Comparison of ENCODE assay signal across 9 cellular contexts in genomic region chr1:117572546-117572945, GRCh38. TPM values are rescaled to one million over a fixed set of nuclear protein-coding genes. Genes with fewer than 3 reads are reported as not detected.
DNase-seq lines count a peak whose midpoint lies in the region; ATAC-seq and TF ChIP-seq lines count a peak whose summit lies in the region.
"Had no signal": no experiment of that assay in that cellular context is flagged by ENCODE, and none has a peak within 500 bp of the region (broad histone marks: within the 10 kb centered on the region; RNA-seq: fewer than 3 reads in every experiment).

No MANE protein-coding gene starts in this region.

- H3K9me2 ChIP-seq in SK-N-SH: no peaks in the 10 kb centered on the region

- no peak overlapping the region for H4K91ac ChIP-seq in neuronal stem cell (ENCODE audit: low read depth, low read length, poor library complexity)

- H3K9me3 ChIP-seq in neuronal stem cell (replicated peaks in 1 of 2; ENCODE audit: control insufficient read depth in 2 of 2, insufficient read depth in 1 of 2, low read depth in 1 of 2, low read length in 2 of 2) (no peaks in the 10 kb centered on the region), SK-N-SH (no peaks in the 10 kb centered on the region)

- peaks cover 0 to 6% of the 10 kb centered on the region in 2 donors for H3K4me1 ChIP-seq in neuronal stem cell (ENCODE audit: control insufficient read depth in 2 of 2, insufficient read depth in 1 of 2, low read depth in 1 of 2, low read length in 2 of 2)
- peaks cover 0 to 10% of the 10 kb centered on the region in 2 experiments; a peak in 2 of 4 replicates for H3K4me1 ChIP-seq in SK-N-SH (ENCODE audit: control insufficient read depth in 1 of 2, insufficient read depth in 2 of 2, low read depth in 1 of 2, low read length in 1 of 2)

- no peak overlapping the region for H3K4me3 Mint-ChIP-seq in Calu3 (ENCODE audit: low read depth, unreplicated experiment)

- no peak for ATAC-seq in GM19463 (IDR thresholded peaks at IDR 0.05; ENCODE audit: unreplicated experiment)
- ATAC-seq: HCT116 had no signal

- TF ChIP-seq CTCF in SK-N-SH (IDR thresholded peaks at IDR 0.05): no peak
- TF ChIP-seq CTCF in Calu3 (IDR thresholded peaks at IDR 0.05; ENCODE audit: unreplicated experiment): no peak

- no peak overlapping the region for H2BK5ac ChIP-seq in neuronal stem cell (ENCODE audit: low read length)

- WGBS in neuronal stem cell (ENCODE audit: extremely low coverage in 2 of 2, insufficient read length in 2 of 2, insufficient replicate concordance in 1 of 2), 2 donors: no CpG with 5 or more reads among the region's 4 CpGs
- WGBS in SK-N-SH (ENCODE audit: low lambda C conversion rate): 63% methylated on average over 3 of the region's 4 CpGs

- no peaks in the 10 kb centered on the region for H4K20me1 ChIP-seq in SK-N-SH (ENCODE audit: insufficient read depth)

- H4K8ac ChIP-seq in neuronal stem cell (ENCODE audit: low read depth, low read length): no peak overlapping the region

- no peaks in the 10 kb centered on the region for H3K79me2 ChIP-seq in SK-N-SH (ENCODE audit: insufficient read depth)

- no peak overlapping the region for H3K27ac Mint-ChIP-seq in Calu3 (ENCODE audit: unreplicated experiment)

- BruUV-seq in Calu3 (replicated peaks; lab: Mats Ljungman, UMichigan): no TSS peak

- H3K9ac ChIP-seq in neuronal stem cell (ENCODE audit: low read depth, low read length, poor library complexity) (no peak overlapping the region), SK-N-SH (no peak overlapping the region)

- H3K23ac ChIP-seq in neuronal stem cell (ENCODE audit: low read depth, low read length, poor library complexity): no peak overlapping the region

- no peaks in the 10 kb centered on the region for H3K27me3 Mint-ChIP-seq in Calu3 (ENCODE audit: unreplicated experiment)

- H2AFZ ChIP-seq in neuronal stem cell (ENCODE audit: low read length): no peak overlapping the region
- no peak overlapping the region for H2AFZ ChIP-seq in SK-N-SH (ENCODE audit: low read depth)

- no peak overlapping the region for H3K27ac ChIP-seq in neuronal stem cell (replicated peaks; ENCODE audit: low read length)
- no peak overlapping the region for H3K27ac ChIP-seq in SK-N-SH (ENCODE audit: low read depth in 2 of 2, low read length in 1 of 2)

- no peaks in the 10 kb centered on the region for H3K79me1 ChIP-seq in neuronal stem cell (ENCODE audit: low read depth, low read length)

- H2AK5ac ChIP-seq in neuronal stem cell (ENCODE audit: low read depth, low read length): peak overlapping the region; percentile 70

- H2BK12ac ChIP-seq in neuronal stem cell (ENCODE audit: low read length): no peak overlapping the region

- CTCF ChIA-PET in SK-N-SH (lab: Yijun Ruan, JAX): interaction anchor here (1.1 to 1.2 kb wide), 2 partner anchors 8 to 38 kb away, joined by 3 to 4 read pairs; no protein-coding TSS in a partner anchor
- CTCF ChIA-PET in Calu3 (lab: Charles Lee): no interaction called here

- no peaks in the 10 kb centered on the region for H3K27me3 ChIP-seq in neuronal stem cell (ENCODE audit: control insufficient read depth in 3 of 3, insufficient read depth in 3 of 3, low read depth in 1 of 3, low read length in 3 of 3)
- no peaks in the 10 kb centered on the region; the same call in 1 of the 2 replicates for H3K27me3 ChIP-seq in SK-N-SH (ENCODE audit: insufficient read depth)

- no peak overlapping the region for H3K4me3 ChIP-seq in neuronal stem cell (ENCODE audit: low read length in 2 of 2)
- no peak overlapping the region for H3K4me3 ChIP-seq in SK-N-SH (ENCODE audit: low read depth in 2 of 2, low read length in 1 of 2)

- H3K14ac ChIP-seq in neuronal stem cell (ENCODE audit: low read length): no peak overlapping the region

- no peaks in the 10 kb centered on the region for H3K9me3 Mint-ChIP-seq in Calu3 (ENCODE audit: low read depth, unreplicated experiment)

- peak overlapping the region; percentile 44 for H3K18ac ChIP-seq in neuronal stem cell (ENCODE audit: low read length)

- TF ChIP-seq RAD21 in SK-N-SH (IDR thresholded peaks at IDR 0.05; ENCODE audit: low read length): no peak

- peak overlapping the region; percentile 72 for H2BK120ac ChIP-seq in neuronal stem cell (ENCODE audit: low read depth, low read length)

- intact Hi-C loops in Calu3 (cut with micrococcal nuclease; ENCODE audit: unreplicated experiment): no loop called here

- no peaks in the 10 kb centered on the region for H3F3A ChIP-seq in SK-N-SH (replicated peaks; ENCODE audit: insufficient read depth)

- H3K4me2 ChIP-seq in neuronal stem cell (ENCODE audit: insufficient read depth, low read length, poor library complexity, severe bottlenecking) (no peak overlapping the region), SK-N-SH (no peak overlapping the region)

- no peak overlapping the region for H2BK15ac ChIP-seq in neuronal stem cell (ENCODE audit: low read length)

- H3K4me1 Mint-ChIP-seq in Calu3 (ENCODE audit: low read depth, unreplicated experiment): peaks cover 7% of the 10 kb centered on the region

- H3K36me3 Mint-ChIP-seq in Calu3 (ENCODE audit: insufficient read depth, unreplicated experiment): no peaks in the 10 kb centered on the region

- DNase-seq in GM19240 (ENCODE audit: insufficient read length, low spot score) (peak; percentile 38), MV-4-11 (lab: John Stamatoyannopoulos, UW) (peak; percentile 81), neuronal stem cell (ENCODE audit: low spot score) (no peak), SK-N-SH (no peak), NCI-H2196 treated with DMSO at 0.1 percent for 48 hours (lab: John Stamatoyannopoulos, UW; ENCODE audit: unreplicated experiment) (no peak), Calu3 (no peak)
- peak; percentile 48 for DNase-seq in activated CD8-positive, alpha-beta memory T cell treated with anti-CD3 and anti-CD28 coated beads, Interleukin-2, amount 50 U/mL, for 48 hours

- H3K4ac ChIP-seq in neuronal stem cell (ENCODE audit: low read length): no peak overlapping the region

- TF ChIP-seq EP300 in SK-N-SH (IDR thresholded peaks at IDR 0.05; ENCODE audit: borderline replicate concordance in 1 of 2, low read depth in 1 of 2, low read length in 1 of 2): no peak

- POLR2A ChIA-PET in SK-N-SH (lab: Yijun Ruan, JAX): no interaction called here

- H3K36me3 ChIP-seq in neuronal stem cell (replicated peaks in 1 of 2; ENCODE audit: control insufficient read depth in 2 of 2, insufficient read depth in 2 of 2, low read length in 2 of 2) (no peaks in the 10 kb centered on the region), SK-N-SH (replicated peaks in 1 of 2; ENCODE audit: control insufficient read depth in 1 of 2, insufficient read depth in 2 of 2, low read length in 1 of 2) (no peaks in the 10 kb centered on the region)

TF ChIP-seq in SK-N-SH, 30 proteins besides CTCF, POLR2A, EP300 and RAD21 (continues in another document):
- TF ChIP-seq REST (IDR thresholded peaks at IDR 0.05; ENCODE audit: low read depth, low read length) (no peak), TCF12 (IDR thresholded peaks at IDR 0.05) (no peak), SIN3A (IDR thresholded peaks at IDR 0.05; ENCODE audit: borderline replicate concordance, low read depth, low read length) (no peak), RFX5 (IDR thresholded peaks at IDR 0.05; ENCODE audit: low read length) (no peak), TEAD4 (IDR thresholded peaks at IDR 0.05; ENCODE audit: borderline replicate concordance, insufficient read depth) (no peak), TAF1 (IDR thresholded peaks at IDR 0.05; ENCODE audit: borderline replicate concordance, low read depth, low read length) (no peak), SMC3 (IDR thresholded peaks at IDR 0.05; ENCODE audit: low read depth, low read length) (no peak), ELF1 (IDR thresholded peaks at IDR 0.05) (no peak), NRF1 (IDR thresholded peaks at IDR 0.05; ENCODE audit: low read depth, low read length) (no peak)

RNA-seq across cellular contexts. Expression of gene TENT5C, which starts 33.3 kb away (rescaled TPM):
- 0.24 TPM for polyA plus RNA-seq in neuronal stem cell (2013, experiment 1 of 2)
- 0.22 TPM for polyA plus RNA-seq in neuronal stem cell (2013, experiment 2 of 2)
- polyA plus RNA-seq in SK-N-SH (2012; rRNA removed): 0.90 and 1.2 TPM in 2 replicates
- polyA plus RNA-seq in SK-N-SH (2012; cell fraction: cytosol; rRNA removed): 0.77 and 0.95 TPM in 2 replicates
- polyA plus RNA-seq in SK-N-SH (2012; cell fraction: nucleus; rRNA removed): 0.53 and 1.2 TPM in 2 replicates
- total RNA-seq in Calu3 (2022): 0.28 and 0.44 TPM in 2 replicates

Comparison
In these comparisons a context has a peak if more than half of its experiments do, and no peak if none do; other contexts are left out.
1. DNase-seq: peak in GM19240 (single experiment), MV-4-11 (single experiment) and activated CD8-positive, alpha-beta memory T cell treated with anti-CD3 and anti-CD28 coated beads, Interleukin-2, amount 50 U/mL, for 48 hours (single experiment); none in neuronal stem cell (single experiment), SK-N-SH (single experiment), NCI-H2196 treated with DMSO at 0.1 percent for 48 hours (single experiment) and Calu3 (single experiment).